31 cellular contexts compared by ENCODE assay signal in the genomic region with DNA sequence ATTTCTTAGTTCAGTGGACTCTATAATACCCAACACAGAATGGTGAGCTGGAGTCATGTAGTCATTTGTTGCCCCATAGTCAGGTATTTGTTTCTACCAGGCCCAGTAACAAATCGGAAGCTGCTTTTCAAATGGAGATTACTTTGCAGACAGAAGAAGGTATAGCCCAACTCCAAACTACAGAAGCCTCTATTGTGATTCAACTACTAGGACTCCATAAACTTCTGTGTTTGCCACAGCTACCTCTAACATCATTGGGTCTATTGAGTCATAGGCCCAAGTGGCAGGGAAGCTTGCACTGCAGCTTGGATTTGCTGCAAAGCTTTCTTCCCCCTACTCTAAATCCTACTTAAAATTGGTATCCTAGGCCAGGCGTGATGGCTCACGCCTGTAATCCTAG.
"Had no signal": no experiment of that assay in that cellular context is flagged by ENCODE, and none has a peak within 500 bp of the region (broad histone marks: within the 10 kb centered on the region; RNA-seq: fewer than 3 reads in every experiment).

No MANE protein-coding gene starts in this region.

- ATAC-seq: activated CD8-positive, alpha-beta T cell treated with anti-CD3 and anti-CD28 coated beads for 36 hours; activated naive CD4-positive, alpha-beta T cell treated with anti-CD3 and anti-CD28 coated beads, Interleukin-2, amount 50 U/mL, for 72 hours; activated T-cell treated with anti-CD3 and anti-CD28 coated beads, Interleukin-2, amount 50 U/mL, for 4 hours; activated T-cell treated with anti-CD3 and anti-CD28 coated beads, Interleukin-2, amount 50 U/mL, for 72 hours; activated T-helper 17 cell treated with anti-CD3 and anti-CD28 coated beads, Interleukin-2, amount 50 U/mL, for 72 hours; body of pancreas had no signal

- H3K9me3 ChIP-seq: adrenal gland, body of pancreas, breast epithelium had no signal

- H3K36me3 ChIP-seq: adrenal gland, brain microvascular endothelial cell, breast epithelium had no signal

- DNase-seq: activated B cell treated with CpG ODN at 0.5 μM for 24 hours; activated CD4-positive, alpha-beta memory T cell treated with anti-CD3 and anti-CD28 coated beads for 36 hours; activated CD4-positive, alpha-beta T cell treated with anti-CD3 and anti-CD28 coated beads for 4 hours; activated CD4-positive, alpha-beta T cell treated with anti-CD3 and anti-CD28 coated beads, Interleukin-2, amount 10 ng/mL, durations not matched to agents 24 days and 14 days; activated CD4-positive, alpha-beta T cell treated with anti-CD3 and anti-CD28 coated beads, Interleukin-2, amount 50 U/mL, for 1 hour; activated CD4-positive, alpha-beta T cell treated with anti-CD3 and anti-CD28 coated beads, Interleukin-2, amount 50 U/mL, for 4 hours; activated CD4-positive, CD25-positive, alpha-beta regulatory T cell treated with anti-CD3 and anti-CD28 coated beads, Interleukin-2, amount 50 U/mL, for 72 hours; activated CD8-positive, alpha-beta memory T cell treated with anti-CD3 and anti-CD28 coated beads, Interleukin-2, amount 50 U/mL, for 4 hours; activated CD8-positive, alpha-beta T cell treated with anti-CD3 and anti-CD28 coated beads for 36 hours; activated effector memory CD4-positive, alpha-beta T cell treated with anti-CD3 and anti-CD28 coated beads, Interleukin-2, amount 50 U/mL, for 16 hours; activated gamma-delta T cell treated with Interleukin-2 at 50 U/mL for 16 hours; activated naive CD4-positive, alpha-beta T cell; activated naive CD4-positive, alpha-beta T cell treated with anti-CD3 and anti-CD28 coated beads for 36 hours; activated naive CD4-positive, alpha-beta T cell treated with anti-CD3 and anti-CD28 coated beads, Interleukin-2, amount 50 U/mL, for 16 hours; activated naive CD8-positive, alpha-beta T cell treated with anti-CD3 and anti-CD28 coated beads for 36 hours; activated T-cell treated with anti-CD3 and anti-CD28 coated beads for 4 hours; activated T-cell treated with anti-CD3 and anti-CD28 coated beads, Interleukin-2, amount 50 U/mL, for 1 hour; activated T-cell treated with anti-CD3 and anti-CD28 coated beads, Interleukin-2, amount 50 U/mL, for 4 hours; activated T-cell treated with anti-CD3 and anti-CD28 coated beads, Interleukin-2, amount 50 U/mL, for 72 hours; adrenal gland; amniotic stem cell; aorta; body of pancreas; brain microvascular endothelial cell; central memory CD4-positive, alpha-beta T cell; T-helper 1 cell; T-helper 2 cell; T-helper 9 cell had no signal

- H3K4me1 ChIP-seq: adrenal gland, body of pancreas, breast epithelium had no signal

- H3K27me3 ChIP-seq: body of pancreas, brain microvascular endothelial cell had no signal

- H3K4me3 ChIP-seq: adrenal gland, body of pancreas, breast epithelium had no signal
